In genomic region chr22:37283393-37283937, GRCh38 we compare ENCODE assay signal across 9 cellular contexts. TPM values are rescaled to one million over a fixed set of nuclear protein-coding genes. Genes with fewer than 3 reads are reported as not detected.
A peak's percentile ranks its signal among the peaks of the same experiment; 100 is the strongest.
DNase-seq lines count a peak whose midpoint lies in the region; ATAC-seq and TF ChIP-seq lines count a peak whose summit lies in the region.
"Had no signal": no experiment of that assay in that cellular context is flagged by ENCODE, and none has a peak within 500 bp of the region (broad histone marks: within the 10 kb centered on the region; RNA-seq: fewer than 3 reads in every experiment).

No MANE protein-coding gene starts in this region.

- CTCF ChIA-PET in CD4-positive, alpha-beta memory T cell (lab: Charles Lee; ENCODE audit: partially characterized antibody), result interaction anchor here (0.8 to 5.0 kb wide), 8 partner anchors 13 to 309 kb away, joined by 3 to 24 read pairs (median 6); no protein-coding TSS in a partner anchor

- TF ChIP-seq CTCF in OCI-LY3 (IDR thresholded peaks at IDR 0.05; ENCODE audit: low read depth, low read length) (peak; percentile 57), testis (IDR thresholded peaks at IDR 0.05) (no peak)

- H3K9me3 Mint-ChIP-seq in CD4-positive, alpha-beta memory T cell, result peaks cover 0 to 4% (median 0%) of the 10 kb centered on the region in 8 donors

- no peak overlapping the region for H2AFZ ChIP-seq in OCI-LY3 (ENCODE audit: low read depth, low read length)

- peak overlapping the region; percentile 94 for H3K4me2 ChIP-seq in OCI-LY3 (ENCODE audit: low read length)

- intact Hi-C loops in CD4-positive, alpha-beta memory T cell (cut with micrococcal nuclease), result no loop called here
- intact Hi-C loops in testis (cut with DNase I; ENCODE audit: low total_unique reads), result no loop called here

- H3K36me3 Mint-ChIP-seq in CD4-positive, alpha-beta memory T cell, result peaks cover 22 to 44% of the 10 kb centered on the region in 2 donors

- peaks cover 20% of the 10 kb centered on the region for H3K36me3 ChIP-seq in CD4-positive, alpha-beta memory T cell (ENCODE audit: insufficient read depth, low read length)
- H3K36me3 ChIP-seq in OCI-LY3 (replicated peaks; ENCODE audit: low read depth, low read length) (peaks cover 28% of the 10 kb centered on the region), mucosa of rectum (ENCODE audit: control insufficient read depth in 2 of 2, insufficient read depth in 2 of 2, low read length in 2 of 2) (no peaks in the 10 kb centered on the region), testis (ENCODE audit: low read depth, missing control alignments) (no peaks in the 10 kb centered on the region)

- H3K27ac ChIP-seq in CD4-positive, alpha-beta memory T cell (ENCODE audit: low read depth, low read length), result peak overlapping the region; percentile 81
- H3K27ac ChIP-seq in OCI-LY3 (ENCODE audit: low read length) (peak overlapping the region; percentile 89), angular gyrus (ENCODE audit: low read depth, low read length) (peak overlapping the region; percentile 23), mucosa of rectum (ENCODE audit: low read depth in 2 of 2, low read length in 2 of 2) (peak overlapping the region; percentile 58 to 81), testis (no peak overlapping the region)

- H3K79me2 ChIP-seq in OCI-LY3 (ENCODE audit: low read length), result peaks cover 43% of the 10 kb centered on the region

- peak in 2 of 5 donors; percentile 71 to 72 for DNase-seq in CD4-positive, alpha-beta memory T cell
- no peak for DNase-seq in testis
- DNase-seq in HCEC 1CT, result no peak
- DNase-seq: NCI-H1092 had no signal

- ATAC-seq in HG03139 (IDR thresholded peaks at IDR 0.05; ENCODE audit: unreplicated experiment), result no peak
- no peak for ATAC-seq in esophagus mucosa

- peaks cover 35 to 64% (median 51%) of the 10 kb centered on the region in 4 donors for H3K4me1 Mint-ChIP-seq in CD4-positive, alpha-beta memory T cell

- WGBS in testis, 2 donors, result 47 to 70% methylated on average over 5 to 8 of the region's 8 CpGs

- H3K27ac Mint-ChIP-seq in CD4-positive, alpha-beta memory T cell, result peak overlapping the region; percentile 83 to 99 (median 96)

- no peaks in the 10 kb centered on the region for H3K9me3 ChIP-seq in CD4-positive, alpha-beta memory T cell (ENCODE audit: control insufficient read depth in 1 of 2, low read length in 2 of 2)
- no peaks in the 10 kb centered on the region for H3K9me3 ChIP-seq in OCI-LY3 (ENCODE audit: insufficient read depth, low read length)
- H3K9me3 ChIP-seq in mucosa of rectum (ENCODE audit: control insufficient read depth in 2 of 2, low read length in 2 of 2), result no peaks in the 10 kb centered on the region
- no peaks in the 10 kb centered on the region for H3K9me3 ChIP-seq in testis

- no peaks in the 10 kb centered on the region for H3K27me3 Mint-ChIP-seq in CD4-positive, alpha-beta memory T cell

- H3K4me3 ChIP-seq in CD4-positive, alpha-beta memory T cell (ENCODE audit: low read length in 2 of 2), result peak overlapping the region; percentile 98 to 99
- peak overlapping the region; percentile 94 for H3K4me3 ChIP-seq in OCI-LY3 (ENCODE audit: low read length)
- H3K4me3 ChIP-seq in mucosa of rectum (ENCODE audit: low read length in 2 of 2), result peak overlapping the region; percentile 66 to 76
- no peak overlapping the region for H3K4me3 ChIP-seq in testis

- H4K20me1 ChIP-seq in OCI-LY3 (ENCODE audit: insufficient read depth, low read length), result peaks cover 16% of the 10 kb centered on the region

- H3K9ac ChIP-seq in OCI-LY3 (ENCODE audit: low read length), result peak overlapping the region; percentile 90
- H3K9ac ChIP-seq in mucosa of rectum (ENCODE audit: low read depth in 1 of 2, low read length in 2 of 2), result peak overlapping the region; percentile 34 to 61

- peak overlapping the region; percentile 89 to 100 (median 94) for H3K4me3 Mint-ChIP-seq in CD4-positive, alpha-beta memory T cell

- peaks cover 54% of the 10 kb centered on the region for H3K4me1 ChIP-seq in CD4-positive, alpha-beta memory T cell (ENCODE audit: insufficient read depth, low read length)
- H3K4me1 ChIP-seq in OCI-LY3 (ENCODE audit: low read length) (peaks cover 44% of the 10 kb centered on the region), mucosa of rectum (ENCODE audit: control insufficient read depth in 2 of 2, insufficient read depth in 2 of 2, low read length in 2 of 2) (no peaks in the 10 kb centered on the region), testis (no peaks in the 10 kb centered on the region)

- POLR2A ChIA-PET in CD4-positive, alpha-beta memory T cell (lab: Charles Lee; ENCODE audit: partially characterized antibody), result interaction anchor here (1.2 to 7.1 kb wide), 12 partner anchors 9 to 64 kb away, joined by 3 to 147 read pairs (median 5); partner anchors contain the start of gene RAC2

- no peak for TF ChIP-seq POLR2A in testis (IDR thresholded peaks at IDR 0.05)

- H3K27me3 ChIP-seq in CD4-positive, alpha-beta memory T cell (ENCODE audit: insufficient read depth, low read length), result no peaks in the 10 kb centered on the region
- H3K27me3 ChIP-seq in OCI-LY3 (ENCODE audit: low read depth, low read length) (no peaks in the 10 kb centered on the region), mucosa of rectum (ENCODE audit: control insufficient read depth in 2 of 2, insufficient read depth in 2 of 2, low read length in 2 of 2) (peaks cover 1 to 6% of the 10 kb centered on the region in 2 donors), testis (no peaks in the 10 kb centered on the region)

RNA-seq across cellular contexts. Expression of gene CYTH4, which starts 1.2 kb away (rescaled TPM):
- total RNA-seq in CD4-positive, alpha-beta memory T cell, result 100 to 1,000 TPM; 169 to 177 TPM
- polyA plus RNA-seq in CD4-positive, alpha-beta memory T cell, result 10 to 100 TPM; 39.4 to 57.0 TPM
- total RNA-seq in testis (1 to 10 TPM; 2.7 to 7.2 TPM), esophagus mucosa (1.6 TPM)
- polyA plus RNA-seq in testis (ENCODE audit: insufficient read depth, low read depth, low replicate concordance), result 6.8 TPM

RNA-seq across cellular contexts. Expression of gene RAC2, which starts 39.4 kb away (rescaled TPM):
- total RNA-seq in CD4-positive, alpha-beta memory T cell, result 100 to 1,000 TPM; 304 to 318 TPM
- polyA plus RNA-seq in CD4-positive, alpha-beta memory T cell, result 100 to 1,000 TPM; 724 to 917 TPM
- total RNA-seq in testis (10 to 100 TPM in 1 of 2 donors, 1 to 10 TPM in 1; 1.2 to 10.7 TPM), esophagus mucosa (19.0 TPM)
- polyA plus RNA-seq in testis (ENCODE audit: insufficient read depth, low read depth, low replicate concordance), result 15.5 TPM

Comparison
In these comparisons a context has a peak if more than half of its experiments do, and no peak if none do; other contexts are left out.
1. H3K27ac ChIP-seq: peak in CD4-positive, alpha-beta memory T cell (single experiment), OCI-LY3 (single experiment), angular gyrus (single experiment) and mucosa of rectum (2 of 2); none in testis (0 of 2).
2. H3K4me3 ChIP-seq: peak in CD4-positive, alpha-beta memory T cell (2 of 2), OCI-LY3 (single experiment) and mucosa of rectum (2 of 2); none in testis (0 of 2).
3. RNA of gene CYTH4, which starts 1.2 kb away (total RNA-seq): 169 to 177 TPM in CD4-positive, alpha-beta memory T cell; 2.7 to 7.2 TPM in testis and 1.6 TPM in esophagus mucosa (single experiment); every median in the first group is over 10 times any median in the second.
4. RNA of gene RAC2, which starts 39.4 kb away (total RNA-seq): 304 to 318 TPM in CD4-positive, alpha-beta memory T cell; 19.0 TPM in esophagus mucosa (single experiment) and 1.2 to 10.7 TPM in testis; every median in the first group is over 10 times any median in the second.